In genomic region chr12:48936379-48936979, GRCh38 we compare ENCODE assay signal across 8 cellular contexts. TPM values are rescaled to one million over a fixed set of nuclear protein-coding genes. Genes with fewer than 3 reads are reported as not detected.
DNase-seq lines count a peak whose midpoint lies in the region; ATAC-seq and TF ChIP-seq lines count a peak whose summit lies in the region.

No MANE protein-coding gene starts in this region.

- CTCF ChIA-PET in mammary epithelial cell (lab: Charles Lee; ENCODE audit: low non-redundant PET) = no interaction called here

- TF ChIP-seq CTCF in mammary epithelial cell (conservative IDR thresholded peaks at IDR 0.05 in 1 of 2, IDR thresholded peaks at IDR 0.05 in 1 of 2; ENCODE audit: extremely low read depth in 1 of 2, insufficient read depth in 1 of 2, low read depth in 1 of 2, low read length in 2 of 2) (peak; percentile 93 to 94), kidney epithelial cell (IDR thresholded peaks at IDR 0.05; ENCODE audit: insufficient read depth, low read length, poor library complexity, severe bottlenecking) (peak; percentile 93)

- dilution Hi-C loops in mammary epithelial cell (cut with HindIII; ENCODE audit: low sequenced_read_pairs) = loop anchor here (5.0 kb wide), 1 partner anchor 74 kb away; no protein-coding TSS in a partner anchor

- no peaks in the 10 kb centered on the region for H3K4me1 ChIP-seq in mammary epithelial cell (ENCODE audit: insufficient read depth, low read length)

- H3K27ac ChIP-seq in mammary epithelial cell (ENCODE audit: insufficient read depth, low read depth, low read length) = no peak overlapping the region

- H3K27me3 ChIP-seq in mammary epithelial cell (ENCODE audit: insufficient read depth, low read length) = no peaks in the 10 kb centered on the region
- H3K27me3 ChIP-seq in kidney epithelial cell (ENCODE audit: control insufficient read depth, insufficient read depth, low read length) = no peaks in the 10 kb centered on the region

- H3K4me2 ChIP-seq in mammary epithelial cell (ENCODE audit: insufficient read depth, low read depth, low read length) = no peak overlapping the region

- no peak overlapping the region for H3K4me3 ChIP-seq in mammary epithelial cell (replicated peaks in 1 of 3; ENCODE audit: insufficient read depth in 1 of 3, low read depth in 2 of 3, low read length in 3 of 3)
- H3K4me3 ChIP-seq in kidney epithelial cell (ENCODE audit: low read depth, low read length) = no peak overlapping the region

- DNase-seq in NCI-H446 (lab: John Stamatoyannopoulos, UW) (peak; percentile 35 to 59), NCI-H446 treated with DMSO at 0.1 percent for 48 hours (lab: John Stamatoyannopoulos, UW) (no peak), NCI-H1694 (lab: John Stamatoyannopoulos, UW) (peak; percentile 72), mammary epithelial cell (peak; percentile 17), kidney epithelial cell (ENCODE audit: low read depth) (no peak)
- peak; percentile 67 to 82 (median 72) for DNase-seq in activated CD4-positive, CD25-positive, alpha-beta regulatory T cell (lab: John Stamatoyannopoulos, UW)
- DNase-seq in stimulated activated CD4-positive, alpha-beta T cell treated with anti-CD3 and anti-CD28 coated beads, Interleukin-2, amount 100 ng/mL, for 4 hours (ENCODE audit: low read depth) = peak; percentile 72

- H4K20me1 ChIP-seq in mammary epithelial cell (ENCODE audit: insufficient read depth, low read length) = no peaks in the 10 kb centered on the region

- in situ Hi-C loops in mammary epithelial cell (cut with MboI; ENCODE audit: low sequenced_read_pairs in 2 of 2) = loop anchor here in 1 of 2 donors (10.0 kb wide), 1 partner anchor 72 kb away; the partner anchor contains the start of gene RND1

- ATAC-seq in GM21825 (IDR thresholded peaks at IDR 0.05; ENCODE audit: unreplicated experiment) = no peak

- H3K9ac ChIP-seq in mammary epithelial cell (ENCODE audit: insufficient read depth, low read length) = no peak overlapping the region

- no peak overlapping the region for H2AFZ ChIP-seq in mammary epithelial cell (ENCODE audit: low read depth, low read length)

- TSS peak; percentile 26 for BruUV-seq in mammary epithelial cell (replicated peaks; lab: Mats Ljungman, UMichigan)

- peaks cover 31% of the 10 kb centered on the region for H3K79me2 ChIP-seq in mammary epithelial cell (ENCODE audit: insufficient read depth, low read length)

- no peaks in the 10 kb centered on the region for H3K9me3 ChIP-seq in mammary epithelial cell (replicated peaks; ENCODE audit: insufficient read depth, low read length)

- peaks cover 34% of the 10 kb centered on the region for H3K36me3 ChIP-seq in mammary epithelial cell (ENCODE audit: insufficient read depth, low read length)
- peaks cover 4% of the 10 kb centered on the region for H3K36me3 ChIP-seq in kidney epithelial cell (ENCODE audit: control insufficient read depth, insufficient read depth, low read length)

- intact Hi-C loops in mammary epithelial cell (cut with micrococcal nuclease) = loop anchor here (1.0 to 2.0 kb wide), 3 partner anchors 42 to 83 kb away; partner anchors contain the start of gene WNT1

RNA-seq across cellular contexts. Expression of gene FKBP11, which starts 11.2 kb away (rescaled TPM):
- total RNA-seq in mammary epithelial cell (10 to 100 TPM in 1 of 2 donors, 1 to 10 TPM in 1; 5.2 to 11.4 TPM), kidney epithelial cell (12.4 and 14.8 TPM in 2 replicates)
- 19.6 TPM for polyA plus RNA-seq in mammary epithelial cell
- polyA minus RNA-seq in mammary epithelial cell = 51.6 TPM

RNA-seq across cellular contexts. Expression of gene ARF3, which starts 20.8 kb away (rescaled TPM):
- 100 to 1,000 TPM in 1 of 2 donors, 10 to 100 TPM in 1; 87.9 to 201 TPM for total RNA-seq in mammary epithelial cell
- polyA plus RNA-seq in mammary epithelial cell = 200 TPM
- 258 TPM for polyA minus RNA-seq in mammary epithelial cell
- total RNA-seq in kidney epithelial cell = 77.9 and 101 TPM in 2 replicates

RNA-seq across cellular contexts. Expression of gene WNT10B, which starts 35.1 kb away (rescaled TPM):
- total RNA-seq in mammary epithelial cell (1 to 10 TPM in 1 of 2 donors, under 1 TPM in 1; 0.17 to 1.1 TPM), kidney epithelial cell (not detected in 2 replicates)
- polyA plus RNA-seq in mammary epithelial cell = 0.75 TPM
- polyA minus RNA-seq in mammary epithelial cell = not detected

RNA-seq across cellular contexts. Expression of gene WNT1, which starts 41.6 kb away (rescaled TPM):
- total RNA-seq in mammary epithelial cell (not detected), kidney epithelial cell (not detected in 2 replicates)
- polyA plus RNA-seq in mammary epithelial cell = not detected
- not detected for polyA minus RNA-seq in mammary epithelial cell

Comparison
In these comparisons a context has a peak if more than half of its experiments do, and no peak if none do; other contexts are left out.
1. DNase-seq: peak in NCI-H446 (2 of 2), NCI-H1694 (single experiment), activated CD4-positive, CD25-positive, alpha-beta regulatory T cell (4 of 4), mammary epithelial cell (single experiment) and stimulated activated CD4-positive, alpha-beta T cell treated with anti-CD3 and anti-CD28 coated beads, Interleukin-2, amount 100 ng/mL, for 4 hours (single experiment); none in NCI-H446 treated with DMSO at 0.1 percent for 48 hours (single experiment) and kidney epithelial cell (single experiment).